ENCODE assay signal across 15 cellular contexts in the genomic region with DNA sequence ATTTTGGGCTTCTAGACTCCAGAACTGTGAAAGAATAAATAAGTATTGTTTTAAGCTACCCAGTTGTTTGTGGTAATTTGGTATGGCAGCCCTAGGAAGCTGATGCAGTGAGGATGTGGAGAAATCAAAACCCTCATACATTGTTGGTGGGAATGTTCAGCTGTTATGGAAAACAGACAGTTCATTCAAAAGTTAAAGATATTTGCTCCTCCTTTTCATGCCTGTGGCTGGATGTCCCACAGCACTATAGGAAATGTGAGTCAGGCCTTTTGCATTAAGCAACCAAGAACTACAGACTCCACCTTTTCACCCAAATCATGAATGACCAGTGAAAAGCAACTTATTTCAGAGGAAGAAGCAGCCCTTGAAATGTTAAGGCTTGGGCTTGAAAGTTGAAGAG.
DNase-seq lines count a peak whose midpoint lies in the region; ATAC-seq and TF ChIP-seq lines count a peak whose summit lies in the region.
"Had no signal": no experiment of that assay in that cellular context is flagged by ENCODE, and none has a peak within 500 bp of the region (broad histone marks: within the 10 kb centered on the region; RNA-seq: fewer than 3 reads in every experiment).

No MANE protein-coding gene starts in this region.

- H3K27ac ChIP-seq in RWPE2 (ENCODE audit: poor library complexity, severe bottlenecking) = peak overlapping the region; percentile 6
- H3K27ac ChIP-seq: 22Rv1, spleen had no signal

- TF ChIP-seq CTCF in RWPE2 (IDR thresholded peaks at IDR 0.05; ENCODE audit: poor library complexity, severe bottlenecking) = no peak

- H3K27me3 ChIP-seq in RWPE2 (ENCODE audit: insufficient read depth, poor library complexity, severe bottlenecking) = no peaks in the 10 kb centered on the region
- H3K27me3 ChIP-seq: spleen had no signal

- H3K36me3 ChIP-seq in RWPE2 (ENCODE audit: low read depth) = no peaks in the 10 kb centered on the region

- ATAC-seq in RWPE2 (ENCODE audit: low read depth) = peak; percentile 87
- ATAC-seq: GM23338 had no signal

- DNase-seq in SIG-M5 treated with dmso at 0.1 percent for 504 hours (lab: John Stamatoyannopoulos, UW; ENCODE audit: unreplicated experiment) = peak; percentile 25
- no peak for DNase-seq in SIG-M5 (lab: John Stamatoyannopoulos, UW)
- DNase-seq in RWPE2 (ENCODE audit: low spot score) = no peak
- peak; percentile 86 for DNase-seq in fibroblast of gingiva (ENCODE audit: low read depth)
- peak; percentile 75 for DNase-seq in stromal cell of bone marrow (ENCODE audit: low read depth)
- DNase-seq in NCI-H146 treated with DMSO at 0.1 percent for 48 hours (lab: John Stamatoyannopoulos, UW; ENCODE audit: unreplicated experiment) = no peak
- no peak for DNase-seq in activated CD8-positive, alpha-beta memory T cell treated with anti-CD3 and anti-CD28 coated beads for 24 hours
- DNase-seq in NCI-H1105 (lab: John Stamatoyannopoulos, UW) = no peak
- DNase-seq: activated naive CD4-positive, alpha-beta T cell; DMS53; NCI-H1048; occipital lobe; spleen had no signal

- H3K9me3 ChIP-seq in RWPE2 (ENCODE audit: severe bottlenecking) = no peaks in the 10 kb centered on the region

- peaks cover 8% of the 10 kb centered on the region for H3K4me1 ChIP-seq in RWPE2 (ENCODE audit: insufficient read depth, poor library complexity, severe bottlenecking)

- H3K4me3 ChIP-seq in RWPE2 (ENCODE audit: severe bottlenecking) = no peak overlapping the region
- H3K4me3 ChIP-seq: GM23338, spleen had no signal

Comparison
In these comparisons a context has a peak if more than half of its experiments do, and no peak if none do; other contexts are left out.
1. DNase-seq: peak in SIG-M5 treated with dmso at 0.1 percent for 504 hours (single experiment), fibroblast of gingiva (single experiment) and stromal cell of bone marrow (single experiment); none in SIG-M5 (single experiment), RWPE2 (single experiment), NCI-H146 treated with DMSO at 0.1 percent for 48 hours (single experiment), activated CD8-positive, alpha-beta memory T cell treated with anti-CD3 and anti-CD28 coated beads for 24 hours (single experiment) and NCI-H1105 (single experiment).